Comparison of ENCODE assay signal across 4 cellular contexts in genomic region chr5:173210877-173211276, GRCh38. TPM values are rescaled to one million over a fixed set of nuclear protein-coding genes. Genes with fewer than 3 reads are reported as not detected.
"Had no signal": no experiment of that assay in that cellular context is flagged by ENCODE, and none has a peak within 500 bp of the region (broad histone marks: within the 10 kb centered on the region; RNA-seq: fewer than 3 reads in every experiment).

No MANE protein-coding gene starts in this region.

- H3K4me3 ChIP-seq: GM12878 had no signal

- ATAC-seq: GM12878 had no signal

- DNase-seq: GDM1, GF-D8 had no signal

RNA-seq across cellular contexts. Expression of gene NKX2-5, which starts 24.1 kb away (rescaled TPM):
- total RNA-seq: G401, GM12878 had no signal
